Comparison of ENCODE assay signal across 11 cellular contexts in genomic region chr10:6494934-6495592, GRCh38.
A peak's percentile ranks its signal among the peaks of the same experiment; 100 is the strongest.
DNase-seq lines count a peak whose midpoint lies in the region; ATAC-seq and TF ChIP-seq lines count a peak whose summit lies in the region.
"Had no signal": no experiment of that assay in that cellular context is flagged by ENCODE, and none has a peak within 500 bp of the region (broad histone marks: within the 10 kb centered on the region; RNA-seq: fewer than 3 reads in every experiment).

No MANE protein-coding gene starts in this region.

- peaks cover 0 to 45% (median 0%) of the 10 kb centered on the region in 9 donors for H3K4me1 ChIP-seq in heart right ventricle

- H3K36me3 ChIP-seq in heart right ventricle = no peaks in the 10 kb centered on the region

- peak; percentile 35 for ATAC-seq in central memory CD8-positive, alpha-beta T cell (replicated peaks; ENCODE audit: extremely low read depth, poor library complexity, severe bottlenecking)
- peak; percentile 66 to 69 for ATAC-seq in stimulated activated naive B cell treated with anti-CD40 and anti-IgM and Interleukin-4, amounts not matched to agents 10 μg/mL and 1 μg/mL and 100 μg/mL, for 72 hours (replicated peaks)
- ATAC-seq in heart right ventricle = no peak
- ATAC-seq in GM18858 (IDR thresholded peaks at IDR 0.05; ENCODE audit: unreplicated experiment) = no peak
- ATAC-seq in left cardiac atrium = no peak

- intact Hi-C loops in heart right ventricle (cut with DNase I) (no loop called here), left cardiac atrium (cut with DNase I) (no loop called here)

- H3K27ac ChIP-seq in heart right ventricle = peak overlapping the region in 1 of 10 donors; percentile 66

- no peak overlapping the region for H3K4me3 Mint-ChIP-seq in activated CD4-positive, alpha-beta T cell treated with anti-CD3 and anti-CD28 coated beads, Interleukin-2, amount 10 ng/mL, durations not matched to agents 7 days and 5 days
- H3K4me3 Mint-ChIP-seq in central memory CD8-positive, alpha-beta T cell = no peak overlapping the region
- no peak overlapping the region for H3K4me3 Mint-ChIP-seq in stimulated activated naive B cell treated with anti-CD40 and anti-IgM and Interleukin-4, amounts not matched to agents 10 μg/mL and 1 μg/mL and 100 μg/mL, for 72 hours
- H3K4me3 Mint-ChIP-seq: activated naive CD8-positive, alpha-beta T cell had no signal

- no peak overlapping the region for H3K27ac Mint-ChIP-seq in activated CD4-positive, alpha-beta T cell treated with anti-CD3 and anti-CD28 coated beads, Interleukin-2, amount 10 ng/mL, durations not matched to agents 7 days and 5 days
- no peak overlapping the region for H3K27ac Mint-ChIP-seq in central memory CD8-positive, alpha-beta T cell (ENCODE audit: low read depth)
- H3K27ac Mint-ChIP-seq in stimulated activated naive B cell treated with anti-CD40 and anti-IgM and Interleukin-4, amounts not matched to agents 10 μg/mL and 1 μg/mL and 100 μg/mL, for 72 hours = no peak overlapping the region
- H3K27ac Mint-ChIP-seq: activated naive CD8-positive, alpha-beta T cell had no signal

- POLR2A ChIA-PET in activated CD4-positive, alpha-beta T cell treated with anti-CD3 and anti-CD28 coated beads, Interleukin-2, amount 10 ng/mL, durations not matched to agents 7 days and 5 days (lab: Charles Lee) = interaction anchor here (0.6 kb wide), 1 partner anchor 84 kb away, joined by 4 read pairs; no protein-coding TSS in a partner anchor

- H3K36me3 Mint-ChIP-seq in activated CD4-positive, alpha-beta T cell treated with anti-CD3 and anti-CD28 coated beads, Interleukin-2, amount 10 ng/mL, durations not matched to agents 7 days and 5 days (ENCODE audit: low read depth) = peaks cover 29% of the 10 kb centered on the region
- H3K36me3 Mint-ChIP-seq in central memory CD8-positive, alpha-beta T cell (ENCODE audit: insufficient read depth) = peaks cover 37% of the 10 kb centered on the region
- peaks cover 0 to 3% of the 10 kb centered on the region in 2 donors for H3K36me3 Mint-ChIP-seq in stimulated activated naive B cell treated with anti-CD40 and anti-IgM and Interleukin-4, amounts not matched to agents 10 μg/mL and 1 μg/mL and 100 μg/mL, for 72 hours

- H3K4me1 Mint-ChIP-seq in activated CD4-positive, alpha-beta T cell treated with anti-CD3 and anti-CD28 coated beads, Interleukin-2, amount 10 ng/mL, durations not matched to agents 7 days and 5 days = peaks cover 27% of the 10 kb centered on the region
- H3K4me1 Mint-ChIP-seq in central memory CD8-positive, alpha-beta T cell = peaks cover 38% of the 10 kb centered on the region
- H3K4me1 Mint-ChIP-seq in stimulated activated naive B cell treated with anti-CD40 and anti-IgM and Interleukin-4, amounts not matched to agents 10 μg/mL and 1 μg/mL and 100 μg/mL, for 72 hours = peaks cover 12 to 24% of the 10 kb centered on the region in 2 donors

- peak overlapping the region in 1 of 10 donors; percentile 9 for H3K4me3 ChIP-seq in heart right ventricle

- H3K9me3 Mint-ChIP-seq in activated CD4-positive, alpha-beta T cell treated with anti-CD3 and anti-CD28 coated beads, Interleukin-2, amount 10 ng/mL, durations not matched to agents 7 days and 5 days = peaks cover 2% of the 10 kb centered on the region
- H3K9me3 Mint-ChIP-seq in central memory CD8-positive, alpha-beta T cell = no peaks in the 10 kb centered on the region
- peaks cover 0 to 3% of the 10 kb centered on the region in 2 donors for H3K9me3 Mint-ChIP-seq in stimulated activated naive B cell treated with anti-CD40 and anti-IgM and Interleukin-4, amounts not matched to agents 10 μg/mL and 1 μg/mL and 100 μg/mL, for 72 hours

- WGBS in heart right ventricle, 2 donors = 74 to 82% methylated on average over 13 of the region's 13 CpGs

- CTCF ChIA-PET in activated CD4-positive, alpha-beta T cell treated with anti-CD3 and anti-CD28 coated beads, Interleukin-2, amount 10 ng/mL, durations not matched to agents 7 days and 5 days (lab: Charles Lee) = interaction anchor here (0.5 to 1.2 kb wide), 5 partner anchors 20 to 329 kb away, joined by 3 to 5 read pairs (median 3); no protein-coding TSS in a partner anchor

- no peaks in the 10 kb centered on the region for H3K9me3 ChIP-seq in heart right ventricle

- DNase-seq in activated CD4-positive, CD25-positive, alpha-beta regulatory T cell treated with anti-CD3 and anti-CD28 coated beads, Interleukin-2, amount 50 U/mL, for 16 hours (ENCODE audit: low read depth, low spot score) = peak; percentile 35
- no peak for DNase-seq in activated CD4-positive, CD25-positive, alpha-beta regulatory T cell treated with anti-CD3 and anti-CD28 coated beads, Interleukin-2, amount 50 U/mL, for 72 hours
- peak; percentile 82 for DNase-seq in activated CD4-positive, alpha-beta T cell treated with anti-CD3 and anti-CD28 coated beads, Interleukin-2, amount 10 ng/mL, durations not matched to agents 7 days and 5 days
- DNase-seq in central memory CD8-positive, alpha-beta T cell (ENCODE audit: low spot score in 2 of 2) = peak; percentile 29 to 52
- peak; percentile 5 for DNase-seq in stimulated activated naive B cell treated with anti-CD40 and anti-IgM and Interleukin-4, amounts not matched to agents 10 μg/mL and 1 μg/mL and 100 μg/mL, for 72 hours
- DNase-seq in heart right ventricle (no peak), left cardiac atrium (no peak)
- DNase-seq: ACHN, foreskin melanocyte had no signal

- H3K27me3 Mint-ChIP-seq in activated CD4-positive, alpha-beta T cell treated with anti-CD3 and anti-CD28 coated beads, Interleukin-2, amount 10 ng/mL, durations not matched to agents 7 days and 5 days = no peaks in the 10 kb centered on the region
- H3K27me3 Mint-ChIP-seq in central memory CD8-positive, alpha-beta T cell = no peaks in the 10 kb centered on the region
- peaks cover 0 to 5% of the 10 kb centered on the region in 2 donors for H3K27me3 Mint-ChIP-seq in stimulated activated naive B cell treated with anti-CD40 and anti-IgM and Interleukin-4, amounts not matched to agents 10 μg/mL and 1 μg/mL and 100 μg/mL, for 72 hours
- H3K27me3 Mint-ChIP-seq: activated naive CD8-positive, alpha-beta T cell had no signal

- peaks cover 0 to 41% (median 16%) of the 10 kb centered on the region in 7 donors for H3K27me3 ChIP-seq in heart right ventricle

- TF ChIP-seq CTCF in heart right ventricle (IDR thresholded peaks at IDR 0.05) = no peak

Comparison
In these comparisons a context has a peak if more than half of its experiments do, and no peak if none do; other contexts are left out.
1. DNase-seq: peak in activated CD4-positive, CD25-positive, alpha-beta regulatory T cell treated with anti-CD3 and anti-CD28 coated beads, Interleukin-2, amount 50 U/mL, for 16 hours (single experiment), activated CD4-positive, alpha-beta T cell treated with anti-CD3 and anti-CD28 coated beads, Interleukin-2, amount 10 ng/mL, durations not matched to agents 7 days and 5 days (single experiment), central memory CD8-positive, alpha-beta T cell (2 of 2) and stimulated activated naive B cell treated with anti-CD40 and anti-IgM and Interleukin-4, amounts not matched to agents 10 μg/mL and 1 μg/mL and 100 μg/mL, for 72 hours (single experiment); none in activated CD4-positive, CD25-positive, alpha-beta regulatory T cell treated with anti-CD3 and anti-CD28 coated beads, Interleukin-2, amount 50 U/mL, for 72 hours (single experiment), heart right ventricle (0 of 2) and left cardiac atrium (single experiment).
2. ATAC-seq: peak in central memory CD8-positive, alpha-beta T cell (single experiment) and stimulated activated naive B cell treated with anti-CD40 and anti-IgM and Interleukin-4, amounts not matched to agents 10 μg/mL and 1 μg/mL and 100 μg/mL, for 72 hours (2 of 2); none in heart right ventricle (0 of 8), GM18858 (single experiment) and left cardiac atrium (0 of 2).